In genomic region chr2:167814881-167815718, GRCh38 we compare ENCODE assay signal across 20 cellular contexts.
DNase-seq lines count a peak whose midpoint lies in the region; ATAC-seq, FAIRE-seq and TF ChIP-seq lines count a peak whose summit lies in the region.
"Had no signal": no experiment of that assay in that cellular context is flagged by ENCODE, and none has a peak within 500 bp of the region (broad histone marks: within the 10 kb centered on the region; RNA-seq: fewer than 3 reads in every experiment).

No MANE protein-coding gene starts in this region.

- H3K27ac ChIP-seq in SJCRH30 = no peak overlapping the region; the same call in 1 of the 2 replicates
- H3K27ac ChIP-seq in small intestine (ENCODE audit: low read depth in 1 of 2, low read length in 1 of 2) = no peak overlapping the region
- no peak overlapping the region for H3K27ac ChIP-seq in colonic mucosa
- H3K27ac ChIP-seq: dorsolateral prefrontal cortex, heart left ventricle, neural progenitor cell had no signal

- H3K4me1 ChIP-seq in SJCRH30 = peaks cover 18% of the 10 kb centered on the region
- H3K4me1 ChIP-seq in small intestine (ENCODE audit: control insufficient read depth in 2 of 2, insufficient read depth in 1 of 2, low read depth in 1 of 2, low read length in 1 of 2) = no peaks in the 10 kb centered on the region
- H3K4me1 ChIP-seq in colonic mucosa = no peaks in the 10 kb centered on the region
- H3K4me1 ChIP-seq: heart left ventricle, neural progenitor cell had no signal

- intact Hi-C loops in colonic mucosa (cut with DNase I) = no loop called here

- ATAC-seq in GM19467 (IDR thresholded peaks at IDR 0.05; ENCODE audit: unreplicated experiment) = peak; percentile 96
- peak; percentile 84 for ATAC-seq in HG03095 (IDR thresholded peaks at IDR 0.05; ENCODE audit: unreplicated experiment)
- ATAC-seq in stimulated activated naive CD8-positive, alpha-beta T cell treated with anti-CD3 and anti-CD28 coated beads, Interleukin-15, Interleukin-2, amounts not matched to agents 100 U/mL and 50 U/mL, for 24 hours = no peak
- ATAC-seq in GM21526 (IDR thresholded peaks at IDR 0.05; ENCODE audit: low FRiP score, unreplicated experiment) = no peak
- ATAC-seq: activated naive CD4-positive, alpha-beta T cell treated with anti-CD3 and anti-CD28 coated beads, Interleukin-2, amount 50 U/mL, for 72 hours; heart left ventricle had no signal

- WGBS in small intestine, 3 donors = 26 to 57% (median 48%) methylated on average over 10 of the region's 10 CpGs

- no peak for TF ChIP-seq CTCF in colonic mucosa (IDR thresholded peaks at IDR 0.05)

- DNase-seq in SJCRH30 (peak; percentile 15 to 58), small intestine (peak; percentile 59), colonic mucosa (no peak)
- DNase-seq in stimulated activated naive CD8-positive, alpha-beta T cell treated with anti-CD3 and anti-CD28 coated beads, Interleukin-15, Interleukin-2, amounts not matched to agents 100 U/mL and 50 U/mL, for 24 hours = no peak
- DNase-seq: activated CD4-positive, alpha-beta T cell treated with anti-CD3 and anti-CD28 coated beads, Interleukin-2, amount 50 U/mL, for 48 hours; activated T-cell treated with anti-CD3 and anti-CD28 coated beads, Interleukin-2, amount 50 U/mL, for 24 hours; dorsolateral prefrontal cortex; heart left ventricle; Karpas-422; kidney; NCI-H2227 treated with DMSO at 0.1 percent for 48 hours; RPMI8226; stimulated activated CD4-positive, alpha-beta T cell treated with anti-CD3 and anti-CD28 coated beads, Interleukin-4, amount 100 ng/mL, for 1 hour had no signal

- H3K36me3 ChIP-seq in SJCRH30 = no peaks in the 10 kb centered on the region
- H3K36me3 ChIP-seq in small intestine (ENCODE audit: control insufficient read depth in 2 of 2, insufficient read depth in 2 of 2, low read length in 2 of 2) = no peaks in the 10 kb centered on the region
- no peaks in the 10 kb centered on the region for H3K36me3 ChIP-seq in colonic mucosa
- H3K36me3 ChIP-seq: heart left ventricle, neural progenitor cell had no signal

- H3K9ac ChIP-seq in colonic mucosa (ENCODE audit: low read depth in 2 of 2, low read length in 2 of 2) = no peak overlapping the region
- H3K9ac ChIP-seq: neural progenitor cell had no signal

- no peaks in the 10 kb centered on the region for H3K27me3 ChIP-seq in SJCRH30
- H3K27me3 ChIP-seq in small intestine (ENCODE audit: control insufficient read depth in 2 of 2, insufficient read depth in 2 of 2, low read length in 2 of 2) = no peaks in the 10 kb centered on the region
- no peaks in the 10 kb centered on the region for H3K27me3 ChIP-seq in colonic mucosa
- H3K27me3 ChIP-seq: dorsolateral prefrontal cortex, heart left ventricle, neural progenitor cell had no signal

- H3K4me3 ChIP-seq in SJCRH30 (no peak overlapping the region), small intestine (ENCODE audit: low read depth in 1 of 2, low read length in 2 of 2) (no peak overlapping the region), colonic mucosa (no peak overlapping the region)
- H3K4me3 ChIP-seq: dorsolateral prefrontal cortex, heart left ventricle, neural progenitor cell had no signal

- no peak for FAIRE-seq in small intestine (lab: Jason Lieb, UNC)
- FAIRE-seq: G401.6, GM12891, kidney had no signal

- H3K9me3 ChIP-seq in SJCRH30 (replicated peaks) (no peaks in the 10 kb centered on the region; the same call in 1 of the 2 replicates), small intestine (ENCODE audit: control insufficient read depth, low read depth) (no peaks in the 10 kb centered on the region), colonic mucosa (no peaks in the 10 kb centered on the region)
- H3K9me3 ChIP-seq: heart left ventricle had no signal

Comparison
In these comparisons a context has a peak if more than half of its experiments do, and no peak if none do; other contexts are left out.
1. ATAC-seq: peak in GM19467 (single experiment) and HG03095 (single experiment); none in stimulated activated naive CD8-positive, alpha-beta T cell treated with anti-CD3 and anti-CD28 coated beads, Interleukin-15, Interleukin-2, amounts not matched to agents 100 U/mL and 50 U/mL, for 24 hours (single experiment) and GM21526 (single experiment).
2. DNase-seq: peak in SJCRH30 (2 of 2) and small intestine (single experiment); none in stimulated activated naive CD8-positive, alpha-beta T cell treated with anti-CD3 and anti-CD28 coated beads, Interleukin-15, Interleukin-2, amounts not matched to agents 100 U/mL and 50 U/mL, for 24 hours (single experiment) and colonic mucosa (single experiment).